8 cellular contexts compared by ENCODE assay signal in the genomic region with DNA sequence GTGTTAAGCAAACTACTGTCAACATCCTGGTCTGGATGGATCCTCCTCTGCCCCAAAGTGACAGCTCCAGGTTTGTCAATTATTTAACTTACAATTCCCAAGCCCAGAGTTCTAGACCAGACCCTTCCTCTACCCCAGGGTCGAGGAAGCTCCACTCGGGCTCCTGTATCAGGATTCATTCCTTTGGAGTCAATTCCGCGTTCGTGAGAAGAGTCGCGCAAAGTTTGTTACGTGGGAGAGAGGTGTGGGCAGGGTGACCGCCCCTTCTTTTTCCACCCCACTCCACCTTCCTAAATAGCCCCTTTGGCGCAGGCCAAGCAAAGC. TPM values are rescaled to one million over a fixed set of nuclear protein-coding genes. Genes with fewer than 3 reads are reported as not detected.
A peak's percentile ranks its signal among the peaks of the same experiment; 100 is the strongest.
DNase-seq lines count a peak whose midpoint lies in the region; ATAC-seq and TF ChIP-seq lines count a peak whose summit lies in the region.

No MANE protein-coding gene starts in this region.

- peak overlapping the region; percentile 86 for H3K4me2 ChIP-seq in mesenchymal stem cell (ENCODE audit: low read length, poor library complexity, severe bottlenecking)

- DNase-seq in heart left ventricle (no peak), left cardiac atrium (no peak), brain microvascular endothelial cell (no peak), mesenchymal stem cell (no peak), putamen (ENCODE audit: low spot score) (no peak), NOMO-1 treated with dmso at 0.1 percent for 144 hours (lab: John Stamatoyannopoulos, UW; ENCODE audit: unreplicated experiment) (no peak)

- no peak overlapping the region for H2BK120ac ChIP-seq in mesenchymal stem cell (ENCODE audit: low read depth, low read length)

- H2BK15ac ChIP-seq in mesenchymal stem cell (ENCODE audit: low read depth, poor library complexity, severe bottlenecking): no peak overlapping the region

- H3K9me3 ChIP-seq in heart left ventricle (peaks cover 0 to 2% (median 0%) of the 10 kb centered on the region in 12 donors), mesenchymal stem cell (ENCODE audit: control insufficient read depth, low read length) (peaks cover under 1% of the 10 kb centered on the region)

- no peak overlapping the region for H4K8ac ChIP-seq in mesenchymal stem cell (ENCODE audit: low read length)

- H3K23ac ChIP-seq in mesenchymal stem cell (ENCODE audit: low read length in 2 of 2): peak overlapping the region in 1 of 2 experiments; percentile 42

- TF ChIP-seq POLR2A in heart left ventricle (IDR thresholded peaks at IDR 0.05): no peak

- H3K14ac ChIP-seq in mesenchymal stem cell (ENCODE audit: low read length in 2 of 2): peak overlapping the region in 1 of 2 experiments; percentile 57

- H2AK5ac ChIP-seq in mesenchymal stem cell (ENCODE audit: low read length, severe bottlenecking): no peak overlapping the region

- peaks cover 3% of the 10 kb centered on the region for H3K79me1 ChIP-seq in mesenchymal stem cell (replicated peaks; ENCODE audit: low read length, poor library complexity, severe bottlenecking)

- no peak for ATAC-seq in heart left ventricle
- no peak for ATAC-seq in left cardiac atrium
- no peak for ATAC-seq in HG02981 (IDR thresholded peaks at IDR 0.05; ENCODE audit: unreplicated experiment)

- intact Hi-C loops in heart left ventricle (cut with DNase I): no loop called here
- intact Hi-C loops in left cardiac atrium (cut with DNase I): no loop called here

- H3K27ac ChIP-seq in heart left ventricle: peak overlapping the region in 11 of 12 donors; percentile 40 to 82 (median 72)
- peak overlapping the region; percentile 44 for H3K27ac ChIP-seq in brain microvascular endothelial cell
- no peak overlapping the region for H3K27ac ChIP-seq in mesenchymal stem cell (ENCODE audit: low read length, poor library complexity, severe bottlenecking)
- no peak overlapping the region for H3K27ac ChIP-seq in urinary bladder (ENCODE audit: low read depth)

- no peak for TF ChIP-seq CTCF in heart left ventricle (IDR thresholded peaks at IDR 0.05)
- TF ChIP-seq CTCF in brain microvascular endothelial cell (IDR thresholded peaks at IDR 0.05; ENCODE audit: low read depth, low read length, missing control alignments): no peak

- H3K27me3 ChIP-seq in heart left ventricle: no peaks in the 10 kb centered on the region
- H3K27me3 ChIP-seq in brain microvascular endothelial cell (replicated peaks): no peaks in the 10 kb centered on the region
- no peaks in the 10 kb centered on the region for H3K27me3 ChIP-seq in mesenchymal stem cell (ENCODE audit: control insufficient read depth in 1 of 2, insufficient read depth in 1 of 2, low read length in 2 of 2)

- peak overlapping the region in 1 of 2 experiments; percentile 82 for H3K4ac ChIP-seq in mesenchymal stem cell (ENCODE audit: low read depth in 1 of 2, low read length in 2 of 2)

- H3K4me1 ChIP-seq in heart left ventricle: peaks cover 9 to 77% (median 52%) of the 10 kb centered on the region in 12 donors
- H3K4me1 ChIP-seq in mesenchymal stem cell (ENCODE audit: control insufficient read depth, insufficient read depth, low read depth, low read length): peaks cover 1% of the 10 kb centered on the region
- H3K4me1 ChIP-seq in urinary bladder (ENCODE audit: insufficient read depth): peaks cover 3% of the 10 kb centered on the region

- no peak overlapping the region for H2BK12ac ChIP-seq in mesenchymal stem cell (ENCODE audit: low read length in 2 of 2)

- H3K4me3 ChIP-seq in heart left ventricle (peak overlapping the region; percentile 63 to 96 (median 90)), brain microvascular endothelial cell (ENCODE audit: low read depth, low read length) (peak overlapping the region; percentile 95), mesenchymal stem cell (ENCODE audit: insufficient read depth in 1 of 2, low read depth in 1 of 2, low read length in 2 of 2) (peak overlapping the region; percentile 98), urinary bladder (ENCODE audit: low read depth, low read length) (peak overlapping the region; percentile 98)

- no peak overlapping the region for H4K91ac ChIP-seq in mesenchymal stem cell (ENCODE audit: low read length)

- H2AFZ ChIP-seq in mesenchymal stem cell (ENCODE audit: low read depth, low read length): peak overlapping the region; percentile 68

- peak overlapping the region in 1 of 2 experiments; percentile 97 for H3K18ac ChIP-seq in mesenchymal stem cell (ENCODE audit: low read depth in 1 of 2, low read length in 2 of 2)

- in situ Hi-C loops in brain microvascular endothelial cell (cut with HindIII; ENCODE audit: low pct_ligation_motif_present, low sequenced_read_pairs): no loop called here

- no peak overlapping the region for H2BK5ac ChIP-seq in mesenchymal stem cell (ENCODE audit: low read depth, low read length, poor library complexity, severe bottlenecking)

- H3K9ac ChIP-seq in mesenchymal stem cell (ENCODE audit: low read length): peak overlapping the region; percentile 95

- peaks cover 0 to 6% (median 0%) of the 10 kb centered on the region in 9 donors for H3K36me3 ChIP-seq in heart left ventricle
- H3K36me3 ChIP-seq in brain microvascular endothelial cell (replicated peaks): no peaks in the 10 kb centered on the region
- H3K36me3 ChIP-seq in mesenchymal stem cell (ENCODE audit: control insufficient read depth in 1 of 2, insufficient read depth in 2 of 2, low read depth in 1 of 2, low read length in 2 of 2): peaks cover 0 to 3% of the 10 kb centered on the region in 2 experiments
- H3K36me3 ChIP-seq in urinary bladder (ENCODE audit: insufficient read depth): no peaks in the 10 kb centered on the region

- 0 to 1% (median 0%) methylated on average over 10 of the region's 10 CpGs for WGBS in heart left ventricle, 4 donors
- WGBS in mesenchymal stem cell: 20% methylated on average over 2 of the region's 10 CpGs
- WGBS in urinary bladder: under 1% methylated on average over 10 of the region's 10 CpGs

RNA-seq across cellular contexts. Expression of a gene that starts 0.5 kb away (rescaled TPM):
- total RNA-seq in heart left ventricle: 10 to 100 TPM; 36.6 to 86.5 (median 64.0) TPM
- polyA plus RNA-seq in heart left ventricle: 10 to 100 TPM in 1 of 2 donors, 1 to 10 TPM in 1; 9.4 to 53.2 TPM
- 10 to 100 TPM; 56.9 to 66.0 TPM for total RNA-seq in left cardiac atrium
- polyA plus RNA-seq in mesenchymal stem cell (2013, experiment 1 of 2): 57.8 TPM
- 58.9 TPM for polyA plus RNA-seq in mesenchymal stem cell (2013, experiment 2 of 2)
- total RNA-seq in urinary bladder: 80.4 TPM
- polyA plus RNA-seq in urinary bladder: 35.3 TPM

Comparison
In these comparisons a context has a peak if more than half of its experiments do, and no peak if none do; other contexts are left out.
1. H3K27ac ChIP-seq: peak in heart left ventricle (11 of 12) and brain microvascular endothelial cell (single experiment); none in mesenchymal stem cell (single experiment) and urinary bladder (single experiment).
2. Peak in every context shown above with its lines, with median percentiles within 50 percentile points of each other: H3K4me3 ChIP-seq.